In genomic region chr9:111586378-111586777, GRCh38 we compare ENCODE assay signal across 31 cellular contexts. TPM values are rescaled to one million over a fixed set of nuclear protein-coding genes. Genes with fewer than 3 reads are reported as not detected.
"Had no signal": no experiment of that assay in that cellular context is flagged by ENCODE, and none has a peak within 500 bp of the region (broad histone marks: within the 10 kb centered on the region; RNA-seq: fewer than 3 reads in every experiment).

No MANE protein-coding gene starts in this region.

- ATAC-seq: natural killer cell; psoas muscle; right cardiac atrium; sciatic nerve; stimulated activated memory B cell treated with anti-CD40 and anti-IgM and Interleukin-4, amounts not matched to agents 10 μg/mL and 1 μg/mL and 100 μg/mL, for 72 hours; stimulated activated naive CD8-positive, alpha-beta T cell treated with anti-CD3 and anti-CD28 coated beads, Interleukin-15, amount 100 ng/mL, for 72 hours; stimulated activated naive CD8-positive, alpha-beta T cell treated with anti-CD3 and anti-CD28 coated beads, Interleukin-15, Interleukin-2, amounts not matched to agents 100 U/mL and 50 U/mL, for 24 hours; upper lobe of right lung had no signal

- H3K9ac ChIP-seq: neural progenitor cell, parathyroid adenoma had no signal

- H3K4me3 Mint-ChIP-seq: natural killer cell; nephron; neural progenitor cell; stimulated activated memory B cell treated with anti-CD40 and anti-IgM and Interleukin-4, amounts not matched to agents 10 μg/mL and 1 μg/mL and 100 μg/mL, for 72 hours; stimulated activated naive CD8-positive, alpha-beta T cell treated with anti-CD3 and anti-CD28 coated beads, Interleukin-15, amount 100 ng/mL, for 72 hours; type B pancreatic cell had no signal

- H3K4me2 ChIP-seq: neural progenitor cell, smooth muscle cell had no signal

- H3K27me3 Mint-ChIP-seq: progenitor cell of endocrine pancreas; stimulated activated memory B cell treated with anti-CD40 and anti-IgM and Interleukin-4, amounts not matched to agents 10 μg/mL and 1 μg/mL and 100 μg/mL, for 72 hours; stimulated activated naive CD8-positive, alpha-beta T cell treated with anti-CD3 and anti-CD28 coated beads, Interleukin-15, amount 100 ng/mL, for 72 hours; type B pancreatic cell had no signal

- H3K9me3 ChIP-seq: ovary, psoas muscle, spleen, suprapubic skin, testis, tibial artery, transverse colon, upper lobe of right lung, uterus had no signal

- H3K27me3 ChIP-seq: neural progenitor cell, ovary, suprapubic skin, testis, tibial artery, transverse colon, upper lobe of right lung, uterus had no signal

- H3K79me2 ChIP-seq: parathyroid adenoma had no signal

- H3K4me1 Mint-ChIP-seq: natural killer cell; nephron; neural progenitor cell; stimulated activated memory B cell treated with anti-CD40 and anti-IgM and Interleukin-4, amounts not matched to agents 10 μg/mL and 1 μg/mL and 100 μg/mL, for 72 hours; stimulated activated naive CD8-positive, alpha-beta T cell treated with anti-CD3 and anti-CD28 coated beads, Interleukin-15, amount 100 ng/mL, for 72 hours had no signal

- H3K9me3 Mint-ChIP-seq: natural killer cell, nephron, neural progenitor cell, type B pancreatic cell had no signal

- H2AFZ ChIP-seq: neural progenitor cell, parathyroid adenoma had no signal

- H3K4me3 ChIP-seq: neural progenitor cell, ovary, psoas muscle, skin epidermis, smooth muscle cell, spleen, suprapubic skin, testis, tibial artery, transverse colon, upper lobe of right lung, uterus had no signal

- H3K27ac Mint-ChIP-seq: natural killer cell; nephron; neural progenitor cell; progenitor cell of endocrine pancreas; stimulated activated memory B cell treated with anti-CD40 and anti-IgM and Interleukin-4, amounts not matched to agents 10 μg/mL and 1 μg/mL and 100 μg/mL, for 72 hours; type B pancreatic cell had no signal

- H3K4me1 ChIP-seq: neural progenitor cell, parathyroid adenoma, psoas muscle, spleen, suprapubic skin, testis, tibial artery, transverse colon, upper lobe of right lung, uterus had no signal

- DNase-seq: natural killer cell; occipital lobe; ovary; posterior cingulate gyrus; psoas muscle; right cardiac atrium; spleen; stimulated activated CD4-positive, alpha-beta T cell treated with anti-CD3 and anti-CD28 coated beads, Interleukin-12 subunit alpha, Interleukin-12 subunit beta, amount 100 ng/mL, for 4 hours; stimulated activated CD4-positive, alpha-beta T cell treated with anti-CD3 and anti-CD28 coated beads, Interleukin-1b, Interleukin-23, amount 100 ng/mL, for 48 hours; stimulated activated CD4-positive, alpha-beta T cell treated with anti-CD3 and anti-CD28 coated beads, Interleukin-4, amount 100 ng/mL, for 1 hour; stimulated activated CD4-positive, alpha-beta T cell treated with anti-CD3 and anti-CD28 coated beads, Interleukin-4, amount 100 ng/mL, for 4 hours; stimulated activated CD8-positive, alpha-beta memory T cell treated with anti-CD3 and anti-CD28 coated beads, Interleukin-4, amount 100 ng/mL, for 48 hours; stimulated activated naive CD4-positive, alpha-beta T cell; stimulated activated naive CD8-positive, alpha-beta T cell treated with anti-CD3 and anti-CD28 coated beads, Interleukin-15, amount 100 ng/mL, for 72 hours; stimulated activated naive CD8-positive, alpha-beta T cell treated with anti-CD3 and anti-CD28 coated beads, Interleukin-15, Interleukin-2, amounts not matched to agents 100 U/mL and 50 U/mL, for 24 hours; substantia nigra; testis; tibial artery; transverse colon; upper lobe of right lung; uterus had no signal

- H3K36me3 Mint-ChIP-seq: natural killer cell; neural progenitor cell; stimulated activated memory B cell treated with anti-CD40 and anti-IgM and Interleukin-4, amounts not matched to agents 10 μg/mL and 1 μg/mL and 100 μg/mL, for 72 hours had no signal

- H3K27ac ChIP-seq: neural progenitor cell, ovary, parathyroid adenoma, psoas muscle, skin epidermis, spleen, suprapubic skin, testis, tibial artery, transverse colon, upper lobe of right lung, uterus had no signal

- H3K36me3 ChIP-seq: ovary, uterus had no signal

RNA-seq across cellular contexts. Expression of gene PTGR1, which starts 13.1 kb away (rescaled TPM):
- total RNA-seq: natural killer cell had no signal
